ENCODE assay signal across 13 cellular contexts in the genomic region with DNA sequence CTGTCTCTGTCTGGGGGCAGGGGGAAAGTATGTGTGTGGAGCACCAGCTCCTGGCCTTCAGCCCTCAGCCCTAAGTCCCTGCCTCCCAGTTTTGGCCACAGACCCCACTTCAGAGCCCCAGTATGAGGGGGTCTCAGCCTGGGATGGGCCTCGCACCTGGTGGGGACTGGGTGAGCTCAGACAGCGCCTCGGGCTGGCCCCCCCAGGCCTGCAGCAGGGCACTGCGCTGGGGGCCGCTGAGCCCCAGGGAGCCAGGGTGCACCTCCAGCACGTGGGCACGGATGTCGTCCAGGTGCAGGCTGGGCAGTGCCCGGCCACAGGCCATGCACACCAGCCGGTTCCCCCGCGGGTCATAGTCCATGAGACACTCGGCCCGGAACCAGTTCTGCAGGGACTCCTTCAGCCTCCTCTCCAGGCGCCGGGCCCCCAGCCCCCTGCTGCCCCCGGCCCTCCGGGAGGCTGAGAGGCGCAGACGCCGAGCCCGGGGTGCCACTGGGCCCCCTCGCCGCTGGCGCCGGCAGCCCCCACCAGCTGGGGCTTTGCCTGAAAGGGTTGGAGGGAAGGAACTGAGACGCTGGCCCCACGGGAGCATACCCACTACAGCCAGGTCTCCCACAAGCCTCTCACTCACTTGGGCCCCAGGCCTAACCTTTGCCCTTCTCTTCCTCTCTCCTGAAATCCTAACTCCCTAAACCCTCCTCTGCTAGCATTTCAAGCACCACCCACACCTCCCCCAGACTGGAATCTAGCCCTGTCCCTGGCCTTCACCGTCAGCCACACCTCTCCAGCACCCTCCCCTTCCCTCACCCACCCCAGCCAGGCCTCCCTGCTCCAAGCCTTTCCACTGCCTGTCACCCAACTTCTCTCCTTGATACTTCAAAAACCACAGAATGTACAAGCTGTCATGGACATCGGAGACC. TPM values are rescaled to one million over a fixed set of nuclear protein-coding genes. Genes with fewer than 3 reads are reported as not detected.
DNase-seq lines count a peak whose midpoint lies in the region; ATAC-seq and TF ChIP-seq lines count a peak whose summit lies in the region.
"Had no signal": no experiment of that assay in that cellular context is flagged by ENCODE, and none has a peak within 500 bp of the region (broad histone marks: within the 10 kb centered on the region; RNA-seq: fewer than 3 reads in every experiment).

No MANE protein-coding gene starts in this region.

- TF ChIP-seq CTCF in GM13977 (IDR thresholded peaks at IDR 0.05; ENCODE audit: extremely low read depth, insufficient read depth, missing control alignments) (no peak), RWPE1 (conservative IDR thresholded peaks at IDR 0.05; ENCODE audit: low read depth) (no peak)

- ATAC-seq in HG02759 (IDR thresholded peaks at IDR 0.05; ENCODE audit: unreplicated experiment) = no peak
- ATAC-seq: activated CD4-positive, CD25-positive, alpha-beta regulatory T cell treated with anti-CD3 and anti-CD28 coated beads, Interleukin-2, amount 50 U/mL, for 24 hours had no signal

- peak overlapping the region; percentile 27 for H3K4me3 ChIP-seq in iPS-11a (ENCODE audit: low read depth, low read length)
- H3K4me3 ChIP-seq: prostate gland had no signal

- POLR2A ChIA-PET in RWPE1 (lab: Yijun Ruan, JAX; ENCODE audit: low non-redundant PET) = no interaction called here

- H3K27ac ChIP-seq in RWPE1 = peak overlapping the region; percentile 78

- CTCF ChIA-PET in RWPE1 (lab: Yijun Ruan, JAX) = no interaction called here

- intact Hi-C loops in posterior vena cava (cut with DNase I) = no loop called here

- in situ Hi-C loops in GM13977 (cut with MboI; ENCODE audit: low pct_unique_long_range_greater_than_20kb, low sequenced_read_pairs, unreplicated experiment) = no loop called here

- DNase-seq in GM13977 (ENCODE audit: low spot score) = peak; percentile 29
- DNase-seq in RWPE1 (ENCODE audit: low spot score) = no peak
- peak; percentile 78 for DNase-seq in posterior vena cava (ENCODE audit: low spot score)
- DNase-seq in NCI-H1436 (lab: John Stamatoyannopoulos, UW) = no peak
- DNase-seq in COR-L47 (lab: John Stamatoyannopoulos, UW) = no peak
- no peak for DNase-seq in NCI-H2081 treated with DMSO at 0.1 percent for 48 hours (lab: John Stamatoyannopoulos, UW)
- DNase-seq: effector memory CD4-positive, alpha-beta T cell; KG1; NCI-H2171 treated with DMSO at 0.1 percent for 48 hours had no signal

RNA-seq across cellular contexts. Expression of gene ZFTA, which starts 3.6 kb away (rescaled TPM):
- total RNA-seq in posterior vena cava = 10 to 100 TPM; 13.0 to 21.8 TPM

RNA-seq across cellular contexts. Expression of gene SPINDOC, which starts 48.3 kb away (rescaled TPM):
- total RNA-seq in posterior vena cava = 10 to 100 TPM; 11.8 to 15.1 TPM

Comparison
In these comparisons a context has a peak if more than half of its experiments do, and no peak if none do; other contexts are left out.
1. DNase-seq: peak in GM13977 (single experiment) and posterior vena cava (single experiment); none in RWPE1 (single experiment), NCI-H1436 (single experiment), COR-L47 (single experiment) and NCI-H2081 treated with DMSO at 0.1 percent for 48 hours (single experiment).